ENCODE assay signal across 17 cellular contexts in the genomic region with DNA sequence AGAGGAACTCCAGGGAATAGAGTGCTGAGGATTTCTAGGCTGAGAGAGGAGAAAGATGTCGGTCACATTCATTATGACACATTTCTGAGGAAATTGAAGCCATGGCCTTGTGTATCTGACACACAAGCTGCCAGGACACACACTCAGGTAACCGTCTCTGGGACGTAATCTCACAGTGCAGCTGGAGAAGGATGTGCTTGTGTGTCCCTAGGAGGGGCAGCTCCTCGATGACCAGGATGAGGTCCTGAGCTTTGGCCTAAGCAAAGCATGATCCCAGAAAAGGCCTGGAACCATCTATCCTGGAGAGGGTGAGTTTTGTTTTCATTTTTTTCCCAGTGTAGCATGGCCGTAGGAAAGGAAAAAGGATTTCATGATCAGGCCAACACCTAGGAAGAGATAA.
DNase-seq lines count a peak whose midpoint lies in the region; ATAC-seq and TF ChIP-seq lines count a peak whose summit lies in the region.
"Had no signal": no experiment of that assay in that cellular context is flagged by ENCODE, and none has a peak within 500 bp of the region (broad histone marks: within the 10 kb centered on the region; RNA-seq: fewer than 3 reads in every experiment).

No MANE protein-coding gene starts in this region.

- H3K36me3 ChIP-seq in left ventricle myocardium inferior: no peaks in the 10 kb centered on the region
- H3K36me3 ChIP-seq in gastroesophageal sphincter: no peaks in the 10 kb centered on the region
- no peaks in the 10 kb centered on the region for H3K36me3 ChIP-seq in rectal smooth muscle tissue (ENCODE audit: control insufficient read depth, insufficient read depth, low read length)
- no peaks in the 10 kb centered on the region for H3K36me3 ChIP-seq in smooth muscle cell (ENCODE audit: low read depth)

- 57% methylated on average over 5 of the region's 5 CpGs for WGBS in right cardiac atrium
- 80 to 83% methylated on average over 3 to 4 of the region's 5 CpGs for WGBS in gastroesophageal sphincter (ENCODE audit: low coverage in 1 of 2), 2 donors
- WGBS in smooth muscle cell (ENCODE audit: low lambda C conversion rate): 79% methylated on average over 5 of the region's 5 CpGs

- H3K27me3 ChIP-seq in left ventricle myocardium inferior (ENCODE audit: low read depth): no peaks in the 10 kb centered on the region
- no peaks in the 10 kb centered on the region for H3K27me3 ChIP-seq in right cardiac atrium (ENCODE audit: control insufficient read depth, insufficient read depth)
- H3K27me3 ChIP-seq in gastroesophageal sphincter: no peaks in the 10 kb centered on the region
- H3K27me3 ChIP-seq in rectal smooth muscle tissue (ENCODE audit: control insufficient read depth, insufficient read depth, low read length): no peaks in the 10 kb centered on the region
- no peaks in the 10 kb centered on the region for H3K27me3 ChIP-seq in smooth muscle cell (ENCODE audit: low read depth)

- H3K27ac ChIP-seq in left ventricle myocardium inferior (replicated peaks) (peak overlapping the region; percentile 58), right cardiac atrium (ENCODE audit: low read length) (no peak overlapping the region), gastroesophageal sphincter (peak overlapping the region in 3 of 4 donors; percentile 14 to 33 (median 19)), rectal smooth muscle tissue (ENCODE audit: low read depth, low read length) (no peak overlapping the region), smooth muscle cell (ENCODE audit: low read depth) (no peak overlapping the region)
- H3K27ac ChIP-seq: A549 had no signal

- TF ChIP-seq POLR2A in gastroesophageal sphincter (IDR thresholded peaks at IDR 0.05): no peak

- H3K9ac ChIP-seq in rectal smooth muscle tissue (ENCODE audit: low read length) (peak overlapping the region; percentile 4), smooth muscle cell (ENCODE audit: low read depth) (no peak overlapping the region)

- H3K4me3 ChIP-seq in left ventricle myocardium inferior: no peak overlapping the region
- H3K4me3 ChIP-seq in right cardiac atrium (ENCODE audit: low read length): no peak overlapping the region
- no peak overlapping the region for H3K4me3 ChIP-seq in gastroesophageal sphincter
- no peak overlapping the region for H3K4me3 ChIP-seq in rectal smooth muscle tissue (ENCODE audit: low read length)
- H3K4me3 ChIP-seq in smooth muscle cell: no peak overlapping the region
- H3K4me3 ChIP-seq: A549 had no signal

- DNase-seq in left ventricle myocardium inferior: no peak
- DNase-seq in right cardiac atrium: no peak
- no peak for DNase-seq in DMS 273 treated with DMSO at 0.1 percent for 48 hours (lab: John Stamatoyannopoulos, UW)
- no peak for DNase-seq in smooth muscle cell (lab: John Stamatoyannopoulos, UW; ENCODE audit: unreplicated experiment)
- DNase-seq in amygdala (lab: John Stamatoyannopoulos, UW): no peak
- DNase-seq: DMS79 treated with DMSO at 0.1 percent for 48 hours, Kasumi-1, NCI-H1694, NCI-H2081, NCI-H2171, NCI-H446, NCI-H526 treated with DMSO at 0.1 percent for 48 hours, OCI-M1 had no signal

- TF ChIP-seq CTCF in left ventricle myocardium inferior (IDR thresholded peaks at IDR 0.05; ENCODE audit: borderline replicate concordance) (no peak), gastroesophageal sphincter (IDR thresholded peaks at IDR 0.05) (no peak), smooth muscle cell (IDR thresholded peaks at IDR 0.05; ENCODE audit: borderline replicate concordance, insufficient read depth, poor library complexity, severe bottlenecking) (no peak)

- no peak for TF ChIP-seq EP300 in gastroesophageal sphincter (IDR thresholded peaks at IDR 0.05)

- intact Hi-C loops in left ventricle myocardium inferior (cut with micrococcal nuclease): loop anchor here (10.0 kb wide), 1 partner anchor 250 kb away; no protein-coding TSS in a partner anchor
- intact Hi-C loops in right cardiac atrium (cut with DNase I): loop anchor here (5.0 to 10.0 kb wide), 6 partner anchors 350 to 538 kb away; no protein-coding TSS in a partner anchor

- no peaks in the 10 kb centered on the region for H3K79me2 ChIP-seq in smooth muscle cell (ENCODE audit: low read depth)

- H3K4me2 ChIP-seq in smooth muscle cell: no peak overlapping the region
- H3K4me2 ChIP-seq: A549 had no signal

- H3F3A ChIP-seq in smooth muscle cell (ENCODE audit: low read depth): no peaks in the 10 kb centered on the region

- no peak for ATAC-seq in right cardiac atrium
- ATAC-seq in gastroesophageal sphincter: no peak
- ATAC-seq: A549, Right ventricle myocardium inferior had no signal

- H3K4me1 ChIP-seq in left ventricle myocardium inferior (peaks cover 37% of the 10 kb centered on the region), right cardiac atrium (ENCODE audit: control insufficient read depth, insufficient read depth, low read length) (no peaks in the 10 kb centered on the region), gastroesophageal sphincter (peaks cover 0 to 29% (median 9%) of the 10 kb centered on the region in 3 donors), rectal smooth muscle tissue (ENCODE audit: control insufficient read depth, insufficient read depth, low read length) (no peaks in the 10 kb centered on the region), smooth muscle cell (ENCODE audit: low read depth) (peaks cover 3% of the 10 kb centered on the region)
- H3K4me1 ChIP-seq: A549 had no signal

- H2AFZ ChIP-seq in smooth muscle cell (ENCODE audit: low read depth): no peak overlapping the region

- H3K9me3 ChIP-seq in left ventricle myocardium inferior (replicated peaks) (peaks cover 28% of the 10 kb centered on the region), right cardiac atrium (ENCODE audit: control insufficient read depth, low read length) (peaks cover 2% of the 10 kb centered on the region), gastroesophageal sphincter (peaks cover 0 to 21% (median 0%) of the 10 kb centered on the region in 3 donors), smooth muscle cell (replicated peaks; ENCODE audit: low read depth) (peaks cover 2% of the 10 kb centered on the region)

- no peaks in the 10 kb centered on the region for H4K20me1 ChIP-seq in smooth muscle cell (ENCODE audit: low read depth)

Comparison
In these comparisons a context has a peak if more than half of its experiments do, and no peak if none do; other contexts are left out.
1. H3K27ac ChIP-seq: peak in left ventricle myocardium inferior (single experiment) and gastroesophageal sphincter (3 of 4); none in right cardiac atrium (single experiment), rectal smooth muscle tissue (single experiment) and smooth muscle cell (single experiment).